ENCODE assay signal across 16 cellular contexts in the genomic region with DNA sequence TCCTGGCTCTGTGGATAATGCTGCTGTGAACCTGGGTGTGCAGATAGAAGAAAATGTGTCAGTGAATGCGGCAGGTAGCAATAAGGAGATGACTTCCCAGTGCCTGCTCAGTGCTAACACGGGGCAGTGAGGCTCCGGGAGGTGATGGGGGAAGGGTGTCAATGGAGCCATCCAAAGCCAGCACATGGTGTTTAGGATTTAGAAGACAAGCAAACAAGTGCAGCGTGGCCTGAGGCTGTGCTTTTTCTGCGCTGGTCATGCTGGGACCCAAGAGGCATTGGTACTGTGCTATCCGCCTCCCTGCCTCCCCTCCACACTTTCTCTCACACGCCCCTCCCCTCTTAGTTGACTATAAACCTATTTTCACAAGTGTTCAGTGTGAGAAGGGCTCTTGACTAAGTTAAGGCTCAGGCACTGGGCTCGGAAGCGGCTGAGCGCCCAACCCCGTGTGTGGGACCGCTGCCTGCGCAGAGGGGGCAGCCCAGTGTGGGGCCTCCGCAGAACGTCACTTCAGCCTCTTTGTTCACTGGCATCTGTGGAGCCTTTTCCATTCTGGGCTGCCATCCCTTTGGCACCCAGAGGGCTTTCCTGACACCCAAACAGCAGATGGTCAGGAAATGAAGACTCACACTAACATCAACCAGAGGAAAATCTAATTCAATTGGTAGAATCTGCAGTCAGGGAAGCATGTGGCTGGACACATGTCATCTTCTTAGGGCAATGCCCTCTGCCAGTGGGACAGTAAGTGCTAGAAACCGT. TPM values are rescaled to one million over a fixed set of nuclear protein-coding genes. Genes with fewer than 3 reads are reported as not detected.
A peak's percentile ranks its signal among the peaks of the same experiment; 100 is the strongest.
DNase-seq lines count a peak whose midpoint lies in the region; ATAC-seq and TF ChIP-seq lines count a peak whose summit lies in the region.
"Had no signal": no experiment of that assay in that cellular context is flagged by ENCODE, and none has a peak within 500 bp of the region (broad histone marks: within the 10 kb centered on the region; RNA-seq: fewer than 3 reads in every experiment).

No MANE protein-coding gene starts in this region.

- no peak for TF ChIP-seq CTCF in neural progenitor cell (IDR thresholded peaks at IDR 0.05)
- TF ChIP-seq CTCF in heart left ventricle (IDR thresholded peaks at IDR 0.05) = no peak

- H3K27ac Mint-ChIP-seq in neural progenitor cell = peak overlapping the region; percentile 3

- no peak overlapping the region for H3K9ac ChIP-seq in neural progenitor cell

- no peak overlapping the region for H3K4me2 ChIP-seq in neural progenitor cell

- ATAC-seq in GM19455 (IDR thresholded peaks at IDR 0.05; ENCODE audit: unreplicated experiment) (peak; percentile 13), heart left ventricle (no peak)
- ATAC-seq: HCT116, PC-3 had no signal

- H3K4me1 ChIP-seq in neural progenitor cell (no peaks in the 10 kb centered on the region), heart left ventricle (peaks cover 0 to 12% (median 6%) of the 10 kb centered on the region in 12 donors)

- no peaks in the 10 kb centered on the region for H3K9me3 Mint-ChIP-seq in neural progenitor cell
- H3K9me3 Mint-ChIP-seq: CD8-positive, alpha-beta memory T cell had no signal

- intact Hi-C loops in heart left ventricle (cut with DNase I) = loop anchor here in 4 of 10 donors (5.0 to 10.0 kb wide), 4 partner anchors 289 to 809 kb away; a partner anchor contains a TSS

- no peaks in the 10 kb centered on the region for H3K36me3 Mint-ChIP-seq in neural progenitor cell
- H3K36me3 Mint-ChIP-seq: CD8-positive, alpha-beta memory T cell had no signal

- H3K4me3 Mint-ChIP-seq in neural progenitor cell = no peak overlapping the region
- H3K4me3 Mint-ChIP-seq: CD8-positive, alpha-beta memory T cell had no signal

- no peaks in the 10 kb centered on the region for H3F3A ChIP-seq in neural progenitor cell (ENCODE audit: low read depth)

- no peaks in the 10 kb centered on the region for H3K27me3 ChIP-seq in neural progenitor cell
- no peaks in the 10 kb centered on the region for H3K27me3 ChIP-seq in heart left ventricle

- H3K9me3 ChIP-seq in neural progenitor cell (ENCODE audit: low read depth) (no peaks in the 10 kb centered on the region), heart left ventricle (no peaks in the 10 kb centered on the region)

- no peaks in the 10 kb centered on the region for H4K20me1 ChIP-seq in neural progenitor cell (ENCODE audit: low read depth)

- peaks cover 5% of the 10 kb centered on the region for H3K27me3 Mint-ChIP-seq in neural progenitor cell (ENCODE audit: insufficient read depth, low read depth)

- H3K36me3 ChIP-seq in neural progenitor cell (no peaks in the 10 kb centered on the region), heart left ventricle (no peaks in the 10 kb centered on the region)

- DNase-seq in NCI-H2107 treated with DMSO at 0.1 percent for 48 hours (lab: John Stamatoyannopoulos, UW; ENCODE audit: unreplicated experiment) = peak; percentile 10
- no peak for DNase-seq in NCI-H2107 (lab: John Stamatoyannopoulos, UW)
- DNase-seq in anterior cingulate cortex (lab: John Stamatoyannopoulos, UW) = peak in 52 of 58 donors; percentile 18 to 81 (median 58)
- DNase-seq in neural progenitor cell (ENCODE audit: low spot score) = no peak
- DNase-seq in D341Med (ENCODE audit: low spot score) = no peak
- no peak for DNase-seq in heart left ventricle
- DNase-seq in kidney tubule cell (ENCODE audit: low spot score) = no peak
- DNase-seq: 8988T; activated CD4-positive, CD25-positive, alpha-beta regulatory T cell; CD8-positive, alpha-beta memory T cell; NCI-H2081; PC-3; small intestine had no signal

- WGBS in heart left ventricle, 4 donors = 89 to 90% (median 90%) methylated on average over 16 of the region's 16 CpGs

- no peaks in the 10 kb centered on the region for H3K79me2 ChIP-seq in neural progenitor cell (ENCODE audit: low read depth)

- peaks cover 13% of the 10 kb centered on the region for H3K4me1 Mint-ChIP-seq in neural progenitor cell

- H3K27ac ChIP-seq in neural progenitor cell (no peak overlapping the region), heart left ventricle (no peak overlapping the region)

- H2AFZ ChIP-seq in neural progenitor cell (replicated peaks) = no peak overlapping the region

- H3K4me3 ChIP-seq in neural progenitor cell = no peak overlapping the region
- H3K4me3 ChIP-seq in heart left ventricle = no peak overlapping the region

- no peak for TF ChIP-seq POLR2A in heart left ventricle (IDR thresholded peaks at IDR 0.05)

RNA-seq across cellular contexts. Expression of a gene that starts 21.8 kb away (rescaled TPM):
- 3.9 and 27.3 TPM in 2 replicates for total RNA-seq in neural progenitor cell (ENCODE audit: low replicate concordance)
- 10 to 100 TPM; 42.2 to 96.1 (median 56.3) TPM for total RNA-seq in heart left ventricle
- polyA plus RNA-seq in heart left ventricle = 10 to 100 TPM; 52.0 to 52.9 TPM

RNA-seq across cellular contexts. Expression of a gene that starts 28.0 kb away (rescaled TPM):
- total RNA-seq in neural progenitor cell (ENCODE audit: low replicate concordance) = 6.2 and 16.7 TPM in 2 replicates
- total RNA-seq in heart left ventricle = 100 to 1,000 TPM; 107 to 206 (median 129) TPM
- 10 to 100 TPM; 29.4 to 97.5 TPM for polyA plus RNA-seq in heart left ventricle
- total RNA-seq: subcutaneous adipose tissue had no signal
- polyA plus RNA-seq: CD8-positive, alpha-beta memory T cell had no signal

RNA-seq across cellular contexts. Expression of a gene that starts 59.9 kb away (rescaled TPM):
- total RNA-seq in neural progenitor cell (ENCODE audit: low replicate concordance) (12.3 and 33.4 TPM in 2 replicates), heart left ventricle (10 to 100 TPM; 24.2 to 46.2 (median 27.5) TPM)
- 10 to 100 TPM; 38.9 to 42.7 TPM for polyA plus RNA-seq in heart left ventricle

Comparison
In these comparisons a context has a peak if more than half of its experiments do, and no peak if none do; other contexts are left out.
1. DNase-seq: peak in NCI-H2107 treated with DMSO at 0.1 percent for 48 hours (single experiment) and anterior cingulate cortex (52 of 58); none in NCI-H2107 (single experiment), neural progenitor cell (single experiment), D341Med (single experiment), heart left ventricle (0 of 5) and kidney tubule cell (single experiment).